In genomic region chr5:87524217-87524616, GRCh38 we compare ENCODE assay signal across 20 cellular contexts.
A peak's percentile ranks its signal among the peaks of the same experiment; 100 is the strongest.
DNase-seq lines count a peak whose midpoint lies in the region; ATAC-seq and TF ChIP-seq lines count a peak whose summit lies in the region.
"Had no signal": no experiment of that assay in that cellular context is flagged by ENCODE, and none has a peak within 500 bp of the region (broad histone marks: within the 10 kb centered on the region; RNA-seq: fewer than 3 reads in every experiment).

No MANE protein-coding gene starts in this region.

- H2BK120ac ChIP-seq in mesendoderm (ENCODE audit: low read depth, low read length) = no peak overlapping the region

- no peak overlapping the region for H3K56ac ChIP-seq in mesendoderm (ENCODE audit: low read length)

- in situ Hi-C loops in SK-MEL-5 (cut with HindIII; ENCODE audit: low pct_unique_long_range_greater_than_20kb, low sequenced_read_pairs) = no loop called here

- no peaks in the 10 kb centered on the region for H3K27me3 Mint-ChIP-seq in GM23338 (ENCODE audit: insufficient read depth, low read depth, poor library complexity)
- H3K27me3 Mint-ChIP-seq: T-cell had no signal

- no peak overlapping the region for H3K4me2 ChIP-seq in GM23338
- no peak overlapping the region for H3K4me2 ChIP-seq in mesendoderm (ENCODE audit: low read length)

- peak overlapping the region; percentile 86; the same call in 1 of the 2 replicates for H2AFZ ChIP-seq in GM23338

- H3K4ac ChIP-seq in mesendoderm (ENCODE audit: low read depth, low read length) = no peak overlapping the region

- no peaks in the 10 kb centered on the region for H3K4me1 Mint-ChIP-seq in GM23338
- H3K4me1 Mint-ChIP-seq: T-cell had no signal

- no peaks in the 10 kb centered on the region for H3K9me2 ChIP-seq in GM23338 (ENCODE audit: insufficient read depth)

- H4K20me1 ChIP-seq in GM23338 (replicated peaks; ENCODE audit: insufficient read depth) = no peaks in the 10 kb centered on the region

- H3K36me3 ChIP-seq in GM23338 (ENCODE audit: insufficient read depth) (no peaks in the 10 kb centered on the region), mesendoderm (ENCODE audit: control insufficient read depth, insufficient read depth, low read length) (no peaks in the 10 kb centered on the region)

- TF ChIP-seq CTCF in GM23338 (conservative IDR thresholded peaks at IDR 0.05; ENCODE audit: low read depth in 2 of 2) = no peak

- peaks cover 7% of the 10 kb centered on the region; the same call in 2 of the 3 replicates for H3K9me3 Mint-ChIP-seq in GM23338
- H3K9me3 Mint-ChIP-seq: CD8-positive, alpha-beta T cell had no signal

- H3K27ac Mint-ChIP-seq in GM23338 = no peak overlapping the region
- H3K27ac Mint-ChIP-seq: CD8-positive, alpha-beta T cell; T-cell had no signal

- H2AK5ac ChIP-seq in mesendoderm (ENCODE audit: low read length) = no peak overlapping the region

- H3K79me1 ChIP-seq in mesendoderm (ENCODE audit: low read length) = no peaks in the 10 kb centered on the region

- no peak overlapping the region for H3K23ac ChIP-seq in mesendoderm (ENCODE audit: low read length)

- H3K18ac ChIP-seq in mesendoderm (ENCODE audit: low read length) = no peak overlapping the region

- no peak overlapping the region for H4K5ac ChIP-seq in mesendoderm (ENCODE audit: low read length)

- H3K4me1 ChIP-seq in GM23338 (ENCODE audit: insufficient read depth) (no peaks in the 10 kb centered on the region), mesendoderm (ENCODE audit: control insufficient read depth, low read depth, low read length) (no peaks in the 10 kb centered on the region)

- H3K79me2 ChIP-seq in GM23338 (replicated peaks; ENCODE audit: insufficient read depth) (no peaks in the 10 kb centered on the region), mesendoderm (ENCODE audit: control insufficient read depth, insufficient read depth, low read length) (no peaks in the 10 kb centered on the region)

- no peaks in the 10 kb centered on the region for H3K36me3 Mint-ChIP-seq in GM23338 (ENCODE audit: low read depth)
- H3K36me3 Mint-ChIP-seq: CD8-positive, alpha-beta T cell; T-cell had no signal

- no peak overlapping the region for H4K8ac ChIP-seq in mesendoderm (ENCODE audit: low read depth, low read length)

- no peak overlapping the region for H2BK5ac ChIP-seq in mesendoderm (ENCODE audit: low read length)

- no peak overlapping the region for H3K9ac ChIP-seq in mesendoderm (ENCODE audit: low read length)

- ATAC-seq in GM23338 = no peak
- no peak for ATAC-seq in GM18511 (IDR thresholded peaks at IDR 0.05; ENCODE audit: unreplicated experiment)
- no peak for ATAC-seq in HG02970 (IDR thresholded peaks at IDR 0.05; ENCODE audit: low FRiP score, unreplicated experiment)
- ATAC-seq: CD8-positive, alpha-beta T cell; T-cell had no signal

- no peak overlapping the region for H3K4me3 Mint-ChIP-seq in GM23338
- H3K4me3 Mint-ChIP-seq: CD8-positive, alpha-beta T cell; T-cell had no signal

- H3K4me3 ChIP-seq in GM23338 (no peak overlapping the region), mesendoderm (ENCODE audit: low read length) (no peak overlapping the region)

- no peaks in the 10 kb centered on the region for H3F3A ChIP-seq in GM23338 (replicated peaks; ENCODE audit: low read depth)

- DNase-seq in NCI-H1417 (lab: John Stamatoyannopoulos, UW) (peak in 2 of 3 experiments; percentile 3 to 20), NCI-H1417 treated with DMSO at 0.1 percent for 48 hours (lab: John Stamatoyannopoulos, UW) (no peak), GM23338 (ENCODE audit: low spot score) (no peak), SK-MEL-5 (ENCODE audit: low read depth, low spot score) (peak; percentile 4), mesendoderm (peak; percentile 50), NCI-H1930 (lab: John Stamatoyannopoulos, UW) (no peak)
- DNase-seq: 8988T; AML-193; C1 segment of cervical spinal cord; CD8-positive, alpha-beta T cell; GOT3; KG1; NCI-H2029 treated with DMSO at 0.1 percent for 48 hours; NCI-H345; NCI-H524 treated with DMSO at 0.1 percent for 48 hours; NK-92 treated with Interleukin-12 subunit alpha and Interleukin-12 subunit beta, amount 100 ng/mL, for 24 hours; SIG-M5; T-cell had no signal

- no peak overlapping the region for H2BK15ac ChIP-seq in mesendoderm (replicated peaks; ENCODE audit: low read depth)

- no peak overlapping the region for H3K27ac ChIP-seq in GM23338 (ENCODE audit: low read depth)
- no peak overlapping the region for H3K27ac ChIP-seq in mesendoderm (ENCODE audit: low read depth, low read length)

- no CpG with 5 or more reads among the region's 9 CpGs for WGBS in mesendoderm (ENCODE audit: extremely low coverage, insufficient coverage, low lambda C conversion rate)

- H3K27me3 ChIP-seq in GM23338 (ENCODE audit: insufficient read depth) = no peaks in the 10 kb centered on the region
- H3K27me3 ChIP-seq in mesendoderm (ENCODE audit: insufficient read depth, low read length, poor library complexity) = no peaks in the 10 kb centered on the region

TF ChIP-seq in GM23338, 12 proteins besides CTCF, POLR2A, EP300 and RAD21 (continues in another document):
- TF ChIP-seq ZNF462 (CRISPR knock-in tag; IDR thresholded peaks at IDR 0.05) = no peak
- no peak for TF ChIP-seq STAT1 (IDR thresholded peaks at IDR 0.05; ENCODE audit: unreplicated experiment)
- no peak for TF ChIP-seq JUNB (IDR thresholded peaks at IDR 0.05; ENCODE audit: unreplicated experiment)
- TF ChIP-seq CREB1 (CRISPR knock-in tag; IDR thresholded peaks at IDR 0.05; ENCODE audit: low read depth) = no peak
- TF ChIP-seq EZH2phosphoT487 (IDR thresholded peaks at IDR 0.05; ENCODE audit: unreplicated experiment) = no peak
- TF ChIP-seq ETS1 (IDR thresholded peaks at IDR 0.05) = no peak
- TF ChIP-seq ZNF114 (CRISPR knock-in tag; IDR thresholded peaks at IDR 0.05) = no peak
- no peak for TF ChIP-seq EZH2 (IDR thresholded peaks at IDR 0.05; ENCODE audit: low read depth, unreplicated experiment)
- no peak for TF ChIP-seq POLR2AphosphoS5 (IDR thresholded peaks at IDR 0.05; ENCODE audit: low read depth)

Comparison
In these comparisons a context has a peak if more than half of its experiments do, and no peak if none do; other contexts are left out.
1. DNase-seq: peak in NCI-H1417 (2 of 3), SK-MEL-5 (single experiment) and mesendoderm (single experiment); none in NCI-H1417 treated with DMSO at 0.1 percent for 48 hours (single experiment), GM23338 (single experiment) and NCI-H1930 (0 of 2).